Comparison of ENCODE assay signal across 12 cellular contexts in the genomic region with DNA sequence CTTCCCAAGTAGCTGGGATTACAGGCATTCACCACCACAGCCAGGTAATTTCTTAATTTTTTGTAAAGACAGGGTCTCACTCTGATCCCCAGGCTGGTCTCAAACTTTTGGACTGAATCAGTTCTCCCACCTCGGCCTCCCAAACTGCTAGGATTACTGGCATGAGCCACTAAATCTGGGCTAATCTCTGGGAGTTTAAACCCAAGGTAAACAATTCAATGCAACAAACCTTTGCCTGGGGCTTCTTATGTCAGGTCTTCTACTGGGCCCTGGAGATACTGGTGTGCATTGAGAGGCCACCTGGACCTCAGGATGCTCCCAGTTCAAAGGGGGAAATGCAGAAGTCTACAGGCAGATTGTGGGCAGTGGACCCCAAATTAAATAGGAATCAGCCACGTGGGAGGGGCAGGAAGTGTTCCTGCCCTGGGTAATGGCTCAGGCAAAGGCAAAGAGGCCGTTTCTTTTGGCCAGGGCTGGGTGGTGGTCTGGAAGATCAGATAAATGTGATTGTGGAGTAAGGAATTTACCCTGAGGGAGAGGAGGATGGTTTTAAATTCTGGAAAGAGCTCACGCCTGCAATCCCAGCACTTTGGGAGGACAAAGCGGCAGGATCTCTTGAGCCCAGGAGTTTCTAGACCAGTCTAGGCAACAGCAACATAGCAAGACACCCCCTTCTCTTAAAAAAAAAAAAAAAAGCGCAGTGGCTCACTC. TPM values are rescaled to one million over a fixed set of nuclear protein-coding genes. Genes with fewer than 3 reads are reported as not detected.
DNase-seq lines count a peak whose midpoint lies in the region; ATAC-seq and TF ChIP-seq lines count a peak whose summit lies in the region.
"Had no signal": no experiment of that assay in that cellular context is flagged by ENCODE, and none has a peak within 500 bp of the region (broad histone marks: within the 10 kb centered on the region; RNA-seq: fewer than 3 reads in every experiment).

No MANE protein-coding gene starts in this region.

- H3K4me2 ChIP-seq in IMR-90 (ENCODE audit: low read depth, low read length), result no peak overlapping the region

- H2BK5ac ChIP-seq in IMR-90 (ENCODE audit: low read depth, low read length, poor library complexity, severe bottlenecking), result no peak overlapping the region

- H3K4me3 Mint-ChIP-seq in activated naive CD8-positive, alpha-beta T cell treated with anti-CD3 and anti-CD28 coated beads for 36 hours, result peak overlapping the region; percentile 20
- peak overlapping the region; percentile 53 to 80 (median 67) for H3K4me3 Mint-ChIP-seq in nephron

- no peak overlapping the region for H2BK120ac ChIP-seq in IMR-90 (ENCODE audit: low read depth, low read length)

- intact Hi-C loops in IMR-90 (cut with micrococcal nuclease), result no loop called here

- H3K9ac ChIP-seq in IMR-90 (ENCODE audit: low read depth, low read length), result no peak overlapping the region

- H3K4me3 ChIP-seq in IMR-90 (ENCODE audit: insufficient read depth, low read depth, low read length), result no peak overlapping the region

- H3K4ac ChIP-seq in IMR-90 (ENCODE audit: low read depth, low read length), result no peak overlapping the region

- H3K4me1 Mint-ChIP-seq in activated naive CD8-positive, alpha-beta T cell treated with anti-CD3 and anti-CD28 coated beads for 36 hours, result peaks cover 7% of the 10 kb centered on the region
- no peaks in the 10 kb centered on the region for H3K4me1 Mint-ChIP-seq in nephron

- no peak for ATAC-seq in IMR-90 (ENCODE audit: low read depth)

- peak overlapping the region; percentile 51 for H2AFZ ChIP-seq in IMR-90 (replicated peaks; ENCODE audit: low read length, poor library complexity)

- no peak overlapping the region for H3K27ac ChIP-seq in IMR-90 (ENCODE audit: insufficient read depth, low read length)
- H3K27ac ChIP-seq: hepatocyte had no signal

- H3K9me1 ChIP-seq in IMR-90 (ENCODE audit: insufficient read depth, low read length), result peaks cover 14% of the 10 kb centered on the region

- H3K79me1 ChIP-seq in IMR-90 (ENCODE audit: low read depth in 1 of 2, low read length in 2 of 2), result peaks cover 15 to 26% of the 10 kb centered on the region in 2 experiments

- peaks cover 1% of the 10 kb centered on the region; the same call in 1 of the 2 replicates for H3K4me1 ChIP-seq in IMR-90 (ENCODE audit: control insufficient read depth, insufficient read depth, low read length)

- H3K56ac ChIP-seq in IMR-90 (ENCODE audit: extremely low read depth, insufficient read depth, low read length), result no peak overlapping the region

- no peak for TF ChIP-seq RAD21 in IMR-90 (IDR thresholded peaks at IDR 0.05; ENCODE audit: low read length)

- no peak for TF ChIP-seq POLR2A in IMR-90 (IDR thresholded peaks at IDR 0.05; ENCODE audit: low read depth, low read length)

- H3K9me3 Mint-ChIP-seq in activated naive CD8-positive, alpha-beta T cell treated with anti-CD3 and anti-CD28 coated beads for 36 hours, result no peaks in the 10 kb centered on the region
- H3K9me3 Mint-ChIP-seq in nephron, result no peaks in the 10 kb centered on the region

- no peak overlapping the region for H3K18ac ChIP-seq in IMR-90 (ENCODE audit: low read depth, low read length)

- H3K27me3 Mint-ChIP-seq in activated naive CD8-positive, alpha-beta T cell treated with anti-CD3 and anti-CD28 coated beads for 36 hours, result peaks cover 35% of the 10 kb centered on the region
- H3K27me3 Mint-ChIP-seq in nephron (ENCODE audit: low read depth), result peaks cover 22% of the 10 kb centered on the region

- no peak overlapping the region for H4K8ac ChIP-seq in IMR-90 (ENCODE audit: low read depth in 2 of 2, low read length in 2 of 2)

- no peak overlapping the region for H2AK5ac ChIP-seq in IMR-90 (ENCODE audit: low read depth, low read length)

- no TSS peak for BruUV-seq in IMR-90 (replicated peaks; lab: Mats Ljungman, UMichigan)

- POLR2A ChIA-PET in IMR-90 (lab: Charles Lee; ENCODE audit: unreplicated experiment), result no interaction called here

- in situ Hi-C loops in IMR-90 (cut with MboI; ENCODE audit: low sequenced_read_pairs), result no loop called here

- no peak overlapping the region for H4K5ac ChIP-seq in IMR-90 (ENCODE audit: low read depth, low read length)

- H4K91ac ChIP-seq in IMR-90 (ENCODE audit: insufficient read depth, low read depth, low read length), result no peak overlapping the region

- H2BK20ac ChIP-seq in IMR-90 (ENCODE audit: low read depth, low read length), result no peak overlapping the region

- CTCF ChIA-PET in IMR-90 (lab: Yijun Ruan, JAX), result interaction anchor here (0.7 kb wide), 1 partner anchor 446 kb away, joined by 3 read pairs; no protein-coding TSS in a partner anchor

- WGBS in IMR-90 (ENCODE audit: extremely low coverage in 2 of 2, insufficient read length in 1 of 2), 2 experiments, result no CpG with 5 or more reads among the region's 6 CpGs

- H3K36me3 ChIP-seq in IMR-90 (ENCODE audit: control insufficient read depth, insufficient read depth, low read length), result no peaks in the 10 kb centered on the region
- H3K36me3 ChIP-seq: Peyer's patch had no signal

- DNase-seq in Daoy (ENCODE audit: low read depth), result peak; percentile 23
- no peak for DNase-seq in IMR-90
- DNase-seq in activated naive CD8-positive, alpha-beta T cell treated with anti-CD3 and anti-CD28 coated beads for 36 hours, result no peak
- no peak for DNase-seq in GOT3 (lab: John Stamatoyannopoulos, UW)
- DNase-seq in NOMO-1 (lab: John Stamatoyannopoulos, UW; ENCODE audit: unreplicated experiment in 2 of 2), result no peak
- DNase-seq in activated gamma-delta T cell (lab: John Stamatoyannopoulos, UW), result no peak
- DNase-seq: amniotic stem cell, NCI-H1092 treated with DMSO at 0.1 percent for 48 hours, Peyer's patch, substantia nigra had no signal

- H2BK15ac ChIP-seq in IMR-90 (ENCODE audit: low read depth, low read length), result no peak overlapping the region

- H2AK9ac ChIP-seq in IMR-90 (replicated peaks; ENCODE audit: low read depth, low read length, poor library complexity), result no peak overlapping the region

- dilution Hi-C loops in IMR-90 (cut with HindIII; ENCODE audit: low sequenced_read_pairs, unreplicated experiment), result no loop called here

- H4K20me1 ChIP-seq in IMR-90 (ENCODE audit: insufficient read depth, low read length), result peaks cover 4% of the 10 kb centered on the region

- peaks cover 3% of the 10 kb centered on the region; the same call in 1 of the 2 replicates for H3K27me3 ChIP-seq in IMR-90 (ENCODE audit: control insufficient read depth, insufficient read depth, low read length)

- H3K36me3 Mint-ChIP-seq in activated naive CD8-positive, alpha-beta T cell treated with anti-CD3 and anti-CD28 coated beads for 36 hours, result peaks cover 22% of the 10 kb centered on the region
- no peaks in the 10 kb centered on the region for H3K36me3 Mint-ChIP-seq in nephron (ENCODE audit: low read depth)

- H3K14ac ChIP-seq in IMR-90 (replicated peaks; ENCODE audit: low read depth, low read length), result no peak overlapping the region

- H3K9me3 ChIP-seq in IMR-90 (ENCODE audit: control insufficient read depth, insufficient read depth, low read length), result no peaks in the 10 kb centered on the region
- H3K9me3 ChIP-seq: Peyer's patch had no signal

- TF ChIP-seq CTCF in IMR-90 (conservative IDR thresholded peaks at IDR 0.05; ENCODE audit: low read depth, low read length) (no peak), nephron (IDR thresholded peaks at IDR 0.05; ENCODE audit: unreplicated experiment in 3 of 3) (no peak)

- H3K27ac Mint-ChIP-seq in activated naive CD8-positive, alpha-beta T cell treated with anti-CD3 and anti-CD28 coated beads for 36 hours, result no peak overlapping the region
- H3K27ac Mint-ChIP-seq in nephron, result no peak overlapping the region

- H3K23ac ChIP-seq in IMR-90 (ENCODE audit: low read depth, low read length), result no peak overlapping the region

TF ChIP-seq in IMR-90, 13 proteins besides CTCF, POLR2A, EP300 and RAD21:
- TF ChIP-seq FOS (IDR thresholded peaks at IDR 0.05; ENCODE audit: low read depth, low read length) (no peak), SMC3 (IDR thresholded peaks at IDR 0.05; ENCODE audit: low read depth, low read length) (no peak), RCOR1 (IDR thresholded peaks at IDR 0.05; ENCODE audit: insufficient replicate concordance, low read length) (no peak), NFE2L2 (IDR thresholded peaks at IDR 0.05; ENCODE audit: low read depth, low read length) (no peak), CHD1 (IDR thresholded peaks at IDR 0.05; ENCODE audit: low read depth, low read length) (no peak), MXI1 (IDR thresholded peaks at IDR 0.05; ENCODE audit: borderline replicate concordance, low read depth, low read length) (no peak), ELK1 (IDR thresholded peaks at IDR 0.05; ENCODE audit: borderline replicate concordance, low read depth, low read length) (no peak), MAZ (IDR thresholded peaks at IDR 0.05; ENCODE audit: borderline replicate concordance, low read depth, low read length) (no peak), CEBPB (IDR thresholded peaks at IDR 0.05; ENCODE audit: low read depth, low read length) (no peak), RFX5 (IDR thresholded peaks at IDR 0.05; ENCODE audit: low read depth, low read length) (no peak), BHLHE40 (IDR thresholded peaks at IDR 0.05; ENCODE audit: low read depth, low read length) (no peak), MAFK (IDR thresholded peaks at IDR 0.05; ENCODE audit: low read depth, low read length) (no peak)
- TF ChIP-seq, protein P1, sequence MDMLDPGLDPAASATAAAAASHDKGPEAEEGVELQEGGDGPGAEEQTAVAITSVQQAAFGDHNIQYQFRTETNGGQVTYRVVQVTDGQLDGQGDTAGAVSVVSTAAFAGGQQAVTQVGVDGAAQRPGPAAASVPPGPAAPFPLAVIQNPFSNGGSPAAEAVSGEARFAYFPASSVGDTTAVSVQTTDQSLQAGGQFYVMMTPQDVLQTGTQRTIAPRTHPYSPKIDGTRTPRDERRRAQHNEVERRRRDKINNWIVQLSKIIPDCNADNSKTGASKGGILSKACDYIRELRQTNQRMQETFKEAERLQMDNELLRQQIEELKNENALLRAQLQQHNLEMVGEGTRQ (IDR thresholded peaks at IDR 0.05; ENCODE audit: low read depth, low read length), result no peak
TF ChIP-seq in IMR-90: peak in this region for 0.

RNA-seq across cellular contexts. Expression of gene MYBL2, which starts 1.3 kb away (rescaled TPM):
- 30.0 and 48.8 TPM in 2 replicates for total RNA-seq in Daoy (2014; rRNA removed; shearing (Covaris generic))
- 21.7 and 23.1 TPM in 2 replicates for total RNA-seq in IMR-90 (2012; rRNA removed)
- 12.4 and 13.2 TPM in 2 replicates for polyA plus RNA-seq in IMR-90 (2012; rRNA removed)
- polyA plus RNA-seq in IMR-90 (2012; cell fraction: cytosol; rRNA removed), result 6.4 and 7.5 TPM in 2 replicates
- 5.6 and 8.9 TPM in 2 replicates for polyA plus RNA-seq in IMR-90 (2012; cell fraction: nucleus; rRNA removed; ENCODE audit: low replicate concordance)
- 100 to 1,000 TPM; 139 to 140 TPM for total RNA-seq in activated naive CD8-positive, alpha-beta T cell treated with anti-CD3 and anti-CD28 coated beads for 36 hours
